1 cellular context compared by ENCODE assay signal in genomic region chr1:228149341-228150020, GRCh38.
TF ChIP-seq lines count a peak whose summit lies in the region.

Gene GJC2, plus strand, starts transcription at chr1:228149930. Its CDS starts 7,829 bp downstream, at chr1:228157759.

TF ChIP-seq in GM12878, 131 proteins besides CTCF, POLR2A, EP300 and RAD21 (continued from another document):
- no peak for TF ChIP-seq BRCA1 (IDR thresholded peaks at IDR 0.05; ENCODE audit: low read depth, low read length)
- TF ChIP-seq PKNOX1 (IDR thresholded peaks at IDR 0.05), result no peak
- TF ChIP-seq E2F4 (IDR thresholded peaks at IDR 0.05; ENCODE audit: low read depth, low read length), result no peak
- no peak for TF ChIP-seq MXI1 (IDR thresholded peaks at IDR 0.05; ENCODE audit: low read depth, low read length)
- TF ChIP-seq NFIC (IDR thresholded peaks at IDR 0.05; ENCODE audit: low read depth, low read length), result no peak
- no peak for TF ChIP-seq TARDBP (IDR thresholded peaks at IDR 0.05; ENCODE audit: borderline replicate concordance)
- TF ChIP-seq ZBTB4 (CRISPR knock-in tag; IDR thresholded peaks at IDR 0.05), result no peak
- no peak for TF ChIP-seq CHD1 (IDR thresholded peaks at IDR 0.05; ENCODE audit: low read depth, low read length)
- no peak for TF ChIP-seq CBX3 (IDR thresholded peaks at IDR 0.05; ENCODE audit: borderline replicate concordance, low read depth)
